Comparison of ENCODE assay signal across 27 cellular contexts in the genomic region with DNA sequence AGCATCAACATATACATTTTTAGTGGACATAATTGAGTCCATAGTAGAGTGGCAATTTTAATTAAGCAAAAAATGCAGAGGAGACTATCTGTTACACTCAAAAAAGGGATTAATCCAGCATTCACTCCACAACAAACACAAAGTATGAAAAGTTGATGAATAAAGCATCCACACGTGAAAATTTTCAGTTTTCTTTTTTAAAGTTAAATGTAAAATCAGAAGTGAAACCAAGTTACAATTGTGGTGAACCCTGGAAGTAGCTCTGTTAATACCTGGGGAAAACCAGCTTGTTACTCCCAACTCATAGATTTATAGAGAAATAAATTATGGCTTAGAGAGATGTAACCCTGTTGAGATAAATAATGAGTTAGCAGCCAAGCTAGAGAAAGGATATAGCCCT.
DNase-seq lines count a peak whose midpoint lies in the region; ATAC-seq and TF ChIP-seq lines count a peak whose summit lies in the region.
"Had no signal": no experiment of that assay in that cellular context is flagged by ENCODE, and none has a peak within 500 bp of the region (broad histone marks: within the 10 kb centered on the region; RNA-seq: fewer than 3 reads in every experiment).

No MANE protein-coding gene starts in this region.

- H3K36me3 ChIP-seq in OCI-LY3 (replicated peaks; ENCODE audit: low read depth, low read length): no peaks in the 10 kb centered on the region
- H3K36me3 ChIP-seq in mesenchymal stem cell (ENCODE audit: control insufficient read depth in 1 of 2, insufficient read depth in 2 of 2, low read depth in 1 of 2, low read length in 2 of 2): no peaks in the 10 kb centered on the region
- H3K36me3 ChIP-seq: gastroesophageal sphincter, upper lobe of right lung had no signal

- no peaks in the 10 kb centered on the region for H3K79me2 ChIP-seq in OCI-LY3 (ENCODE audit: low read length)

- no peak overlapping the region for H3K14ac ChIP-seq in mesenchymal stem cell (ENCODE audit: low read length in 2 of 2)

- DNase-seq in GM13976 (ENCODE audit: low spot score) (peak; percentile 12), mesenchymal stem cell (no peak), activated gamma-delta T cell (lab: John Stamatoyannopoulos, UW) (no peak)
- no peak for DNase-seq in activated CD4-positive, alpha-beta T cell treated with anti-CD3 and anti-CD28 coated beads, Interleukin-2, amount 50 U/mL, for 1 hour
- DNase-seq: activated CD4-positive, alpha-beta T cell treated with anti-CD3 and anti-CD28 coated beads, Interleukin-2, amount 50 U/mL, for 4 hours; activated CD8-positive, alpha-beta memory T cell treated with anti-CD3 and anti-CD28 coated beads, Interleukin-2, amount 50 U/mL, for 4 hours; activated effector memory CD4-positive, alpha-beta T cell treated with Interleukin-2 at 50 U/mL for 16 hours; BE2C; DND-41; H9; left ventricle myocardium superior; midbrain; natural killer cell; NCI-H1092; NCI-H2029; NCI-H226; PC-9; stimulated activated CD4-positive, alpha-beta T cell treated with anti-CD3 and anti-CD28 coated beads, Interleukin-2, amount 100 ng/mL, for 24 hours; upper lobe of right lung had no signal

- no peaks in the 10 kb centered on the region for H4K20me1 ChIP-seq in OCI-LY3 (ENCODE audit: insufficient read depth, low read length)

- in situ Hi-C loops in GM13976 (cut with MboI; ENCODE audit: low sequenced_read_pairs, unreplicated experiment): no loop called here

- H2BK15ac ChIP-seq in mesenchymal stem cell (ENCODE audit: low read depth, poor library complexity, severe bottlenecking): no peak overlapping the region

- H3K27me3 ChIP-seq in OCI-LY3 (ENCODE audit: low read depth, low read length) (no peaks in the 10 kb centered on the region), mesenchymal stem cell (ENCODE audit: control insufficient read depth in 1 of 2, insufficient read depth in 1 of 2, low read length in 2 of 2) (no peaks in the 10 kb centered on the region)
- H3K27me3 ChIP-seq: BE2C, gastroesophageal sphincter, upper lobe of right lung had no signal

- no peaks in the 10 kb centered on the region for H3K79me1 ChIP-seq in mesenchymal stem cell (replicated peaks; ENCODE audit: low read length, poor library complexity, severe bottlenecking)

- H2AK5ac ChIP-seq in mesenchymal stem cell (ENCODE audit: low read length, severe bottlenecking): no peak overlapping the region

- no peak overlapping the region for H2BK12ac ChIP-seq in mesenchymal stem cell (ENCODE audit: low read length in 2 of 2)

- peaks cover 24% of the 10 kb centered on the region for H3K4me1 ChIP-seq in OCI-LY3 (ENCODE audit: low read length)
- H3K4me1 ChIP-seq in mesenchymal stem cell (ENCODE audit: control insufficient read depth, insufficient read depth, low read depth, low read length): no peaks in the 10 kb centered on the region
- H3K4me1 ChIP-seq: gastroesophageal sphincter, upper lobe of right lung had no signal

- H3K9me3 ChIP-seq in OCI-LY3 (ENCODE audit: insufficient read depth, low read length) (no peaks in the 10 kb centered on the region), mesenchymal stem cell (ENCODE audit: control insufficient read depth, low read length) (no peaks in the 10 kb centered on the region)
- H3K9me3 ChIP-seq: gastroesophageal sphincter, upper lobe of right lung had no signal

- H2BK120ac ChIP-seq in mesenchymal stem cell (ENCODE audit: low read depth, low read length): no peak overlapping the region

- H3K4me2 ChIP-seq in OCI-LY3 (ENCODE audit: low read length) (peak overlapping the region; percentile 38; the same call in 1 of the 2 replicates), mesenchymal stem cell (ENCODE audit: low read length, poor library complexity, severe bottlenecking) (no peak overlapping the region)
- H3K4me2 ChIP-seq: smooth muscle cell had no signal

- H3K4me3 ChIP-seq in OCI-LY3 (ENCODE audit: low read length) (no peak overlapping the region), mesenchymal stem cell (ENCODE audit: insufficient read depth in 1 of 2, low read depth in 1 of 2, low read length in 2 of 2) (no peak overlapping the region)
- H3K4me3 ChIP-seq: gastroesophageal sphincter, PC-9, smooth muscle cell, upper lobe of right lung had no signal

- H3K18ac ChIP-seq in mesenchymal stem cell (ENCODE audit: low read depth in 1 of 2, low read length in 2 of 2): no peak overlapping the region

- no peak overlapping the region for H4K91ac ChIP-seq in mesenchymal stem cell (ENCODE audit: low read length)

- H3K4ac ChIP-seq in mesenchymal stem cell (ENCODE audit: low read depth in 1 of 2, low read length in 2 of 2): no peak overlapping the region

- TF ChIP-seq CTCF in GM13976 (IDR thresholded peaks at IDR 0.05; ENCODE audit: borderline replicate concordance, control extremely low read depth, extremely low read depth, insufficient read depth, missing control alignments): no peak
- no peak for TF ChIP-seq CTCF in OCI-LY3 (IDR thresholded peaks at IDR 0.05; ENCODE audit: low read depth, low read length)

- H2AFZ ChIP-seq in OCI-LY3 (ENCODE audit: low read depth, low read length): no peak overlapping the region
- H2AFZ ChIP-seq in mesenchymal stem cell (ENCODE audit: low read depth, low read length): no peak overlapping the region
- H2AFZ ChIP-seq: PC-9 had no signal

- no peak overlapping the region for H2BK5ac ChIP-seq in mesenchymal stem cell (ENCODE audit: low read depth, low read length, poor library complexity, severe bottlenecking)

- H3K23ac ChIP-seq in mesenchymal stem cell (ENCODE audit: low read length in 2 of 2): no peak overlapping the region

- WGBS in mesenchymal stem cell: no CpG with 5 or more reads among the region's 1 CpG

- ATAC-seq in GM21529 (IDR thresholded peaks at IDR 0.05; ENCODE audit: unreplicated experiment) (peak; percentile 36), HG03039 (IDR thresholded peaks at IDR 0.05; ENCODE audit: unreplicated experiment) (peak; percentile 32), HG02623 (IDR thresholded peaks at IDR 0.05; ENCODE audit: unreplicated experiment) (no peak)
- ATAC-seq: gastroesophageal sphincter, HepG2, left ventricle myocardium superior, natural killer cell, upper lobe of right lung, WTC11 had no signal

- H3K9ac ChIP-seq in OCI-LY3 (ENCODE audit: low read length): no peak overlapping the region
- H3K9ac ChIP-seq in mesenchymal stem cell (ENCODE audit: low read length): no peak overlapping the region

- H3K27ac ChIP-seq in OCI-LY3 (ENCODE audit: low read length): no peak overlapping the region
- H3K27ac ChIP-seq in mesenchymal stem cell (ENCODE audit: low read length, poor library complexity, severe bottlenecking): no peak overlapping the region
- H3K27ac ChIP-seq: gastroesophageal sphincter, PC-9, upper lobe of right lung had no signal

- no peak overlapping the region for H4K8ac ChIP-seq in mesenchymal stem cell (ENCODE audit: low read length)
